ENCODE assay signal across 8 cellular contexts in the genomic region with DNA sequence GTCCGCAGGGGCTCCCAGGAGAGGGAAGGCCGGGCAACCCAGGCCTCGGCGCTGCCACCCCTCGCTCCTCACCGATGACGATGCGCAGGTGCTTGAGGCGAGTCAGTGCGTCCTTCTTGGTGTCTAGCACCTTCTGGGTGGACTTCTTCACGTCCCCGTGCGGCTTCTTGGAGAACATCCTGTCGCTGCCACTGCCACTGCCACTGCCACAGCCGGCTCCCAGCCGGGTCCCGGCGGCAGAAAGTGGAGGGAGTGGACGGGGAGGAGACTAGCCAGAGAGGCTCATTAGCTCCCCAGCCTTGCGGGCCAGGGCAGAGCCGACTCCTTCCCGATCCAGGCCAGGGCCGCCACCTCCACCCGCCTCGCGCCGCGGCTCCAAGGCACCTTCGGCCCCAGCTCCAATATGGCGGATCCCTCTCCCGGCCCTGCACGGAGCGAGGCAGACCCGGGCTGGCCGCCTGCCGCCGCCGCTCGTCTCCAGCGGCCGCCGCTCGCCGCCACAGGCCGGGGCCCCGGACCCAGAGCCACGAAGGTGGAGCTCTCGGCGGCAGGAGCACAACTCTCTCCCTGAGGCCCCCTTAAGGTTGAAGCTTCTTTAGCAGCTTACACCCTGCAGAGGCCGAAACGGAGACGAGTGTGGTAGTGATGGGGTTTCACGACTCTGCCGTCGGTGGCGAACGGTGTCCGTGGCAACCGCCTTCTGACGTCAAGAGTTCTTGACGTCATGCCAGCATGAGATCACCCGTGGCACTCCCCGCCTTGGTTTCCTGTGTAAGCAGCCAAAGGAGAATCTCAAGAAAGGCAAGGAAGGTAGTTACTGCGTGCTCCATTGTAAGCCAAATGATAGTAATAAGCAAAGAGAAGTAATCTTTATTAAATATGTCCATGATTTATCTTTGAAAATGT. TPM values are rescaled to one million over a fixed set of nuclear protein-coding genes. Genes with fewer than 3 reads are reported as not detected.
DNase-seq lines count a peak whose midpoint lies in the region; ATAC-seq and TF ChIP-seq lines count a peak whose summit lies in the region.
"Not testable (repeated sequence)": the region's sequence is repeated elsewhere in the genome, so short reads cannot be mapped to it uniquely, and the experiment has no call there.

TSS of gene RALGAPA1 (minus strand) at position 638 of the 906 bp plus-strand sequence. CDS start at position 178, 460 bp downstream.

- not testable (repeated sequence) for H3K27me3 Mint-ChIP-seq in activated CD4-positive, alpha-beta T cell treated with anti-CD3 and anti-CD28 coated beads for 36 hours

- CTCF ChIA-PET in BJ (lab: Yijun Ruan, JAX), result interaction anchor here (2.3 kb wide), 1 partner anchor 13 kb away, joined by 13 read pairs; no protein-coding TSS in a partner anchor
- CTCF ChIA-PET in activated CD4-positive, alpha-beta T cell treated with anti-CD3 and anti-CD28 coated beads for 36 hours (lab: Charles Lee), result interaction anchor here (0.7 to 1.0 kb wide), 5 partner anchors 9 to 24 kb away, joined by 3 to 9 read pairs (median 3); no protein-coding TSS in a partner anchor

- H3K4me3 ChIP-seq in BJ (ENCODE audit: low read depth, low read length) (peak within 1 kb of the TSS; percentile 83), choroid plexus epithelial cell (ENCODE audit: low read depth, low read length) (peak within 1 kb of the TSS; percentile 67), kidney epithelial cell (ENCODE audit: low read depth, low read length) (peak within 1 kb of the TSS; percentile 87)

- peak within 1 kb of the TSS; percentile 97 for H3K27ac Mint-ChIP-seq in activated CD4-positive, alpha-beta T cell treated with anti-CD3 and anti-CD28 coated beads for 36 hours

- intact Hi-C loops in activated CD4-positive, alpha-beta T cell treated with anti-CD3 and anti-CD28 coated beads for 36 hours (cut with DNase I, micrococcal nuclease), result loop anchor here (1.0 to 10.0 kb wide), 10 partner anchors 17 to 934 kb away; partner anchors contain the start of genes BRMS1L (in 2 of the 2), FAM177A1 (in 2 of the 2), BAZ1A (in 1 of the 2) and MBIP (in 1 of the 2)

- H3K4me1 Mint-ChIP-seq in activated CD4-positive, alpha-beta T cell treated with anti-CD3 and anti-CD28 coated beads for 36 hours, result peaks cover 24% of the 10 kb centered on the region

- DNase-seq in BJ (ENCODE audit: low read depth) (peak; percentile 82), GM19238 (ENCODE audit: insufficient read length, low spot score) (peak; percentile 79), NCI-H510A treated with DMSO at 0.1 percent for 48 hours (lab: John Stamatoyannopoulos, UW) (peak; percentile 99), choroid plexus epithelial cell (ENCODE audit: low read depth) (peak; percentile 99), kidney epithelial cell (ENCODE audit: low read depth) (peak; percentile 80)
- DNase-seq in activated CD4-positive, alpha-beta T cell treated with anti-CD3 and anti-CD28 coated beads for 36 hours, result peak; percentile 95
- peak; percentile 85 to 89 for DNase-seq in stimulated activated CD4-positive, alpha-beta T cell treated with anti-CD3 and anti-CD28 coated beads, Interleukin-15, amount 100 ng/mL, for 48 hours (ENCODE audit: low read depth in 2 of 2)

- H3K36me3 Mint-ChIP-seq in activated CD4-positive, alpha-beta T cell treated with anti-CD3 and anti-CD28 coated beads for 36 hours (ENCODE audit: low read depth), result not testable (repeated sequence)

- H3K36me3 ChIP-seq in BJ (ENCODE audit: control insufficient read depth, insufficient read depth, low read length); kidney epithelial cell (ENCODE audit: control insufficient read depth, insufficient read depth, low read length): not testable (repeated sequence)

- TF ChIP-seq CTCF in BJ (IDR thresholded peaks at IDR 0.05; ENCODE audit: insufficient read depth, low read depth, low read length) (peak; percentile 50), choroid plexus epithelial cell (conservative IDR thresholded peaks at IDR 0.05; ENCODE audit: low read depth, low read length) (peak; percentile 58), kidney epithelial cell (IDR thresholded peaks at IDR 0.05; ENCODE audit: insufficient read depth, low read length, poor library complexity, severe bottlenecking) (peak; percentile 39)

- peak; percentile 95 for ATAC-seq in HG03442 (IDR thresholded peaks at IDR 0.05; ENCODE audit: unreplicated experiment)
- peak; percentile 98 for ATAC-seq in activated CD4-positive, alpha-beta T cell treated with anti-CD3 and anti-CD28 coated beads for 36 hours

- H3K4me3 Mint-ChIP-seq in activated CD4-positive, alpha-beta T cell treated with anti-CD3 and anti-CD28 coated beads for 36 hours, result peak within 1 kb of the TSS; percentile 95

- POLR2A ChIA-PET in BJ (lab: Charles Lee), result not testable (repeated sequence)
- POLR2A ChIA-PET in activated CD4-positive, alpha-beta T cell treated with anti-CD3 and anti-CD28 coated beads for 36 hours (lab: Charles Lee), result interaction anchor here (1.0 kb wide), 1 partner anchor 17 kb away, joined by 5 read pairs; the partner anchor contains the start of gene BRMS1L

- not testable (repeated sequence) for H3K27me3 ChIP-seq in BJ (ENCODE audit: control insufficient read depth, insufficient read depth, low read length); kidney epithelial cell (ENCODE audit: control insufficient read depth, insufficient read depth, low read length)

- H3K9me3 Mint-ChIP-seq in activated CD4-positive, alpha-beta T cell treated with anti-CD3 and anti-CD28 coated beads for 36 hours (ENCODE audit: low read depth), result not testable (repeated sequence)

RNA-seq across cellular contexts. Expression of gene RALGAPA1, which starts in this region (rescaled TPM):
- polyA plus RNA-seq in BJ (2011; rRNA removed), result 4.7 and 8.5 TPM in 2 replicates
- polyA minus RNA-seq in BJ (2011; rRNA and poly(A)+ RNA removed), result 14.9 and 17.7 TPM in 2 replicates
- 10 to 100 TPM; 20.3 to 22.0 TPM for total RNA-seq in activated CD4-positive, alpha-beta T cell treated with anti-CD3 and anti-CD28 coated beads for 36 hours
- 31.1 and 44.4 TPM in 2 replicates for total RNA-seq in kidney epithelial cell

Comparison
In these comparisons a context has a peak if more than half of its experiments do, and no peak if none do; other contexts are left out.
1. Peak in every context shown above with its lines: DNase-seq, ATAC-seq and H3K4me3 ChIP-seq.